Comparison of ENCODE assay signal across 8 cellular contexts in genomic region chr20:8790442-8791074, GRCh38.
DNase-seq lines count a peak whose midpoint lies in the region; ATAC-seq, FAIRE-seq and TF ChIP-seq lines count a peak whose summit lies in the region.

No MANE protein-coding gene starts in this region.

- H2AFZ ChIP-seq in astrocyte (ENCODE audit: low read depth, low read length): no peak overlapping the region

- no peak overlapping the region for H3K4me3 Mint-ChIP-seq in astrocyte (ENCODE audit: unreplicated experiment)

- H3K9me3 ChIP-seq in astrocyte (ENCODE audit: insufficient read depth, low read depth, low read length) (no peaks in the 10 kb centered on the region), thoracic aorta (no peaks in the 10 kb centered on the region)

- no peak overlapping the region for H3K4me3 ChIP-seq in astrocyte (ENCODE audit: insufficient read depth, low read depth, low read length)
- H3K4me3 ChIP-seq in thoracic aorta: no peak overlapping the region

- H3K79me2 ChIP-seq in astrocyte (ENCODE audit: insufficient read depth, low read length): no peaks in the 10 kb centered on the region

- H3K4me1 ChIP-seq in astrocyte (ENCODE audit: insufficient read depth, low read length): no peaks in the 10 kb centered on the region
- no peaks in the 10 kb centered on the region for H3K4me1 ChIP-seq in thoracic aorta (ENCODE audit: control insufficient read depth in 1 of 2, low read depth in 2 of 2)

- no peaks in the 10 kb centered on the region for H3K27me3 Mint-ChIP-seq in astrocyte (ENCODE audit: low read depth, unreplicated experiment)

- peak; percentile 95 for FAIRE-seq in astrocyte (lab: Jason Lieb, UNC)

- no peaks in the 10 kb centered on the region for H3K27me3 ChIP-seq in astrocyte (ENCODE audit: insufficient read depth, low read length)
- H3K27me3 ChIP-seq in thoracic aorta (replicated peaks; ENCODE audit: insufficient read depth): no peaks in the 10 kb centered on the region

- peak; percentile 99 for TF ChIP-seq CTCF in AG09319 (IDR thresholded peaks at IDR 0.05; ENCODE audit: low read depth, low read length)
- peak; percentile 94 for TF ChIP-seq CTCF in GM12801 (IDR thresholded peaks at IDR 0.05; ENCODE audit: extremely low read depth, insufficient read length)
- peak; percentile 99 for TF ChIP-seq CTCF in astrocyte (IDR thresholded peaks at IDR 0.05; ENCODE audit: insufficient read depth, low read depth, low read length)
- TF ChIP-seq CTCF in thoracic aorta (IDR thresholded peaks at IDR 0.05): peak; percentile 93

- H3K27ac Mint-ChIP-seq in astrocyte (ENCODE audit: unreplicated experiment): peak overlapping the region; percentile 60

- no peaks in the 10 kb centered on the region for H3K9me3 Mint-ChIP-seq in astrocyte (ENCODE audit: unreplicated experiment)

- H3K4me2 ChIP-seq in astrocyte (ENCODE audit: low read length): no peak overlapping the region

- DNase-seq in AG09319 (ENCODE audit: extremely low read depth, low read depth): peak; percentile 32
- DNase-seq in NCI-H2029 treated with DMSO at 0.1 percent for 48 hours (lab: John Stamatoyannopoulos, UW): peak; percentile 41
- peak; percentile 22 for DNase-seq in astrocyte (ENCODE audit: low read depth)
- DNase-seq in iPS-NIHi7 (ENCODE audit: extremely low spot score): peak; percentile 51
- DNase-seq in thoracic aorta (ENCODE audit: low spot score): no peak
- DNase-seq in activated gamma-delta T cell (lab: John Stamatoyannopoulos, UW): no peak

- ATAC-seq in HG02763 (IDR thresholded peaks at IDR 0.05; ENCODE audit: unreplicated experiment): peak; percentile 58
- ATAC-seq in thoracic aorta (ENCODE audit: insufficient number of reproducible peaks, low FRiP score, low read depth): no peak

- H3K36me3 Mint-ChIP-seq in astrocyte (ENCODE audit: low read depth, unreplicated experiment): no peaks in the 10 kb centered on the region

- H3K4me1 Mint-ChIP-seq in astrocyte (ENCODE audit: low read depth, unreplicated experiment): peaks cover 3% of the 10 kb centered on the region

- no peaks in the 10 kb centered on the region for H3K36me3 ChIP-seq in astrocyte (ENCODE audit: insufficient read depth, low read length)
- H3K36me3 ChIP-seq in thoracic aorta: no peaks in the 10 kb centered on the region

- no peaks in the 10 kb centered on the region for H4K20me1 ChIP-seq in astrocyte (ENCODE audit: insufficient read depth, low read length)

- H3K9ac ChIP-seq in astrocyte (ENCODE audit: low read length): no peak overlapping the region

- no peak overlapping the region for H3K27ac ChIP-seq in astrocyte (ENCODE audit: low read depth, low read length)
- H3K27ac ChIP-seq in thoracic aorta: no peak overlapping the region

Comparison
In these comparisons a context has a peak if more than half of its experiments do, and no peak if none do; other contexts are left out.
1. DNase-seq: peak in AG09319 (single experiment), NCI-H2029 treated with DMSO at 0.1 percent for 48 hours (single experiment), astrocyte (single experiment) and iPS-NIHi7 (single experiment); none in thoracic aorta (single experiment) and activated gamma-delta T cell (single experiment).
2. Peak in every context shown above with its lines, with median percentiles within 50 percentile points of each other: CTCF ChIP-seq.